ENCODE assay signal across 12 cellular contexts in genomic region chrX:40273356-40274050, GRCh38.
DNase-seq lines count a peak whose midpoint lies in the region; ATAC-seq, FAIRE-seq and TF ChIP-seq lines count a peak whose summit lies in the region.
"Had no signal": no experiment of that assay in that cellular context is flagged by ENCODE, and none has a peak within 500 bp of the region (broad histone marks: within the 10 kb centered on the region; RNA-seq: fewer than 3 reads in every experiment).

No MANE protein-coding gene starts in this region.

- H3K4me3 ChIP-seq in K562 = no peak overlapping the region
- H3K4me3 ChIP-seq in aorta (ENCODE audit: low read length in 2 of 2) = no peak overlapping the region

- in situ Hi-C loops in K562 (cut with MboI) = no loop called here

- H3K4me1 ChIP-seq in K562 (replicated peaks in 1 of 2; ENCODE audit: control insufficient read depth in 2 of 2, insufficient read depth in 2 of 2, low read length in 2 of 2) (peaks cover 7 to 9% of the 10 kb centered on the region in 2 experiments; a peak in 4 of 5 replicates), aorta (ENCODE audit: control insufficient read depth in 1 of 2, insufficient read depth in 2 of 2, low read length in 2 of 2) (no peaks in the 10 kb centered on the region)

- CTCF ChIA-PET in K562 (lab: Yijun Ruan, JAX; ENCODE audit: low intra/inter-chr PET ratio) (no interaction called here), RWPE1 (lab: Yijun Ruan, JAX) (interaction anchor here (0.6 kb wide), 1 partner anchor 413 kb away, joined by 6 read pairs; no protein-coding TSS in a partner anchor)

- POLR2A ChIA-PET in K562 (lab: Yijun Ruan, JAX) (interaction anchor here (0.6 kb wide), 2 partner anchors 102 to 229 kb away, joined by 3 to 4 read pairs; no protein-coding TSS in a partner anchor), RWPE1 (lab: Yijun Ruan, JAX; ENCODE audit: low non-redundant PET) (no interaction called here)

- 0 out of 2 replicates have a peak overlapping the region, but pooled peaks have one; percentile 45 for H2AFZ ChIP-seq in K562 (ENCODE audit: low read depth, low read length)

- no peak for TF ChIP-seq CTCF in K562 (IDR thresholded peaks at IDR 0.05 in 2 of 3, conservative IDR thresholded peaks at IDR 0.05 in 1 of 3; ENCODE audit: insufficient read depth in 2 of 3, low read depth in 1 of 3, low read length in 3 of 3)
- no peak for TF ChIP-seq CTCF in RWPE1 (conservative IDR thresholded peaks at IDR 0.05; ENCODE audit: low read depth)

- no peak for TF ChIP-seq RAD21 in K562 (CRISPR knock-in tag; conservative IDR thresholded peaks at IDR 0.05 in 1 of 2, IDR thresholded peaks at IDR 0.05 in 1 of 2)

- 21% methylated on average over 15 of the region's 15 CpGs for WGBS in K562 (ENCODE audit: insufficient coverage, low coverage, missing lambda C conversion rate)
- WGBS in aorta, 2 donors = 83 to 86% methylated on average over 15 of the region's 15 CpGs

- no peak overlapping the region for H3K4me2 ChIP-seq in K562 (ENCODE audit: insufficient read depth, low read length)
- H3K4me2 ChIP-seq: KMS-11 had no signal

- H4K20me1 ChIP-seq in K562 (replicated peaks; ENCODE audit: control insufficient read depth, insufficient read depth, low read length) = no peaks in the 10 kb centered on the region

- peak overlapping the region in 1 of 2 experiments; percentile 2; a peak in 1 of 4 replicates for H3K9ac ChIP-seq in K562 (ENCODE audit: insufficient read depth in 1 of 2, low read depth in 2 of 2, low read length in 2 of 2)
- H3K9ac ChIP-seq: KMS-11 had no signal

- intact Hi-C loops in Right ventricle myocardium inferior (cut with DNase I) (no loop called here), cardiac septum (cut with DNase I) (loop anchor here (10.0 kb wide), 1 partner anchor 201 kb away; no protein-coding TSS in a partner anchor), K562 (cut with micrococcal nuclease) (no loop called here), aorta (cut with DNase I) (no loop called here)

- FAIRE-seq in K562 (lab: Jason Lieb, UNC) = peak; percentile 74
- FAIRE-seq: G401.6 had no signal

- H3K27me3 ChIP-seq in K562 (ENCODE audit: control insufficient read depth in 2 of 2, insufficient read depth in 2 of 2, low read length in 2 of 2) = peaks cover 0 to 4% of the 10 kb centered on the region in 2 experiments; a peak in 1 of 5 replicates
- no peaks in the 10 kb centered on the region for H3K27me3 ChIP-seq in aorta (ENCODE audit: control insufficient read depth in 1 of 2, insufficient read depth in 2 of 2, low read length in 1 of 2)

- no peak for TF ChIP-seq POLR2A in K562 (conservative IDR thresholded peaks at IDR 0.05)

- ATAC-seq in Right ventricle myocardium inferior (peak; percentile 57), K562 (peak; percentile 90), aorta (ENCODE audit: low FRiP score) (peak; percentile 38), GM18502 (IDR thresholded peaks at IDR 0.05; ENCODE audit: poor library complexity, unreplicated experiment) (no peak), GM21825 (IDR thresholded peaks at IDR 0.05; ENCODE audit: unreplicated experiment) (no peak)

- no peaks in the 10 kb centered on the region for H3K79me2 ChIP-seq in K562 (ENCODE audit: control insufficient read depth, insufficient read depth, low read length)

- H3K9me3 ChIP-seq in K562 (replicated peaks; ENCODE audit: control insufficient read depth, insufficient read depth, low read depth, low read length) (peaks cover 2% of the 10 kb centered on the region; the same call in 1 of the 2 replicates), aorta (ENCODE audit: control insufficient read depth, low read length) (no peaks in the 10 kb centered on the region)

- no peaks in the 10 kb centered on the region for H3K9me1 ChIP-seq in K562 (ENCODE audit: control insufficient read depth, insufficient read depth, low read length)

- no peak overlapping the region for H3K27ac ChIP-seq in K562 (ENCODE audit: extremely low read depth, low read depth, low read length)
- H3K27ac ChIP-seq in aorta (ENCODE audit: low read depth in 1 of 2, low read length in 2 of 2) = no peak overlapping the region
- H3K27ac ChIP-seq in RWPE1 = no peak overlapping the region
- H3K27ac ChIP-seq: KMS-11 had no signal

- peak; percentile 67 for DNase-seq in Right ventricle myocardium inferior (ENCODE audit: missing footprints)
- DNase-seq in cardiac septum (ENCODE audit: low spot score) = no peak
- DNase-seq in K562 (ENCODE audit: extremely low read depth in 1 of 4, low spot score in 3 of 4) = peak; percentile 28 to 75 (median 52)
- DNase-seq in left kidney (ENCODE audit: low read depth, low spot score) = peak; percentile 73
- peak in 1 of 2 donors; percentile 76 for DNase-seq in aorta
- DNase-seq in RWPE1 (ENCODE audit: low spot score) = no peak
- DNase-seq: GOT3, NCI-H526 treated with DMSO at 0.1 percent for 48 hours had no signal

- BruUV-seq in K562 (replicated peaks; lab: Mats Ljungman, UMichigan) = no TSS peak

- peak; percentile 73 for TF ChIP-seq EP300 in K562 (IDR thresholded peaks at IDR 0.05; ENCODE audit: low read length)

- H3K36me3 ChIP-seq in K562 (ENCODE audit: control insufficient read depth, insufficient read depth, low read length) (no peaks in the 10 kb centered on the region), aorta (ENCODE audit: control insufficient read depth in 1 of 2, insufficient read depth in 2 of 2, low read length in 1 of 2) (no peaks in the 10 kb centered on the region)

TF ChIP-seq in K562, 482 proteins besides CTCF, POLR2A, EP300 and RAD21 (continues in another document):
- peak; percentile 67 for TF ChIP-seq HDAC2 (IDR thresholded peaks at IDR 0.05)
- TF ChIP-seq ZNF609 (CRISPR knock-in tag; IDR thresholded peaks at IDR 0.05; ENCODE audit: borderline replicate concordance) = no peak; the same call in 1 of the 2 replicates
- TF ChIP-seq FOSL1 (tag; conservative IDR thresholded peaks at IDR 0.05) = 0 out of 2 replicates have a peak, but pooled peaks have one; percentile 37
- no peak for TF ChIP-seq SIRT6 (IDR thresholded peaks at IDR 0.05; ENCODE audit: low read depth, low read length)
- TF ChIP-seq FOXK2 (conservative IDR thresholded peaks at IDR 0.05 in 1 of 2, IDR thresholded peaks at IDR 0.05 in 1 of 2; ENCODE audit: low read depth in 2 of 2) = peak; percentile 72 to 77
- TF ChIP-seq MAFG (tag; conservative IDR thresholded peaks at IDR 0.05) = no peak
- TF ChIP-seq CCNT2 (IDR thresholded peaks at IDR 0.05; ENCODE audit: borderline replicate concordance, extremely low read depth, insufficient read length, low read depth, low read length) = no peak
- peak; percentile 74 for TF ChIP-seq CXXC5 (CRISPR knock-in tag; IDR thresholded peaks at IDR 0.05)
- TF ChIP-seq ZNF507 (tag; conservative IDR thresholded peaks at IDR 0.05) = no peak
- peak; percentile 63; the same call in 1 of the 2 replicates for TF ChIP-seq MEF2D (tag; conservative IDR thresholded peaks at IDR 0.05; ENCODE audit: low read depth)
- 0 out of 4 replicates have a peak, but pooled peaks of 1 of the 2 experiments have one; percentile 33 for TF ChIP-seq SIN3A (IDR thresholded peaks at IDR 0.05; ENCODE audit: borderline replicate concordance in 2 of 2, control insufficient read depth in 1 of 2, low read depth in 2 of 2, low read length in 2 of 2)
- TF ChIP-seq ZFX (CRISPR knock-in tag; IDR thresholded peaks at IDR 0.05) = peak; percentile 44; the same call in 1 of the 2 replicates
- TF ChIP-seq CBFA2T2 (conservative IDR thresholded peaks at IDR 0.05) = peak; percentile 90
- no peak for TF ChIP-seq ZNF445 (CRISPR knock-in tag; IDR thresholded peaks at IDR 0.05; ENCODE audit: low read depth)
- TF ChIP-seq RNF2 (IDR thresholded peaks at IDR 0.05) = peak; percentile 39; the same call in 1 of the 2 replicates

Comparison
In these comparisons a context has a peak if more than half of its experiments do, and no peak if none do; other contexts are left out.
1. DNase-seq: peak in Right ventricle myocardium inferior (single experiment), K562 (4 of 4) and left kidney (single experiment); none in cardiac septum (single experiment) and RWPE1 (single experiment).
2. ATAC-seq: peak in Right ventricle myocardium inferior (single experiment), K562 (single experiment) and aorta (single experiment); none in GM18502 (single experiment) and GM21825 (single experiment).